Comparison of ENCODE assay signal across 9 cellular contexts in genomic region chr11:129374993-129375721, GRCh38. TPM values are rescaled to one million over a fixed set of nuclear protein-coding genes. Genes with fewer than 3 reads are reported as not detected.
DNase-seq lines count a peak whose midpoint lies in the region; ATAC-seq and TF ChIP-seq lines count a peak whose summit lies in the region.
"Had no signal": no experiment of that assay in that cellular context is flagged by ENCODE, and none has a peak within 500 bp of the region (broad histone marks: within the 10 kb centered on the region; RNA-seq: fewer than 3 reads in every experiment).

No MANE protein-coding gene starts in this region.

- intact Hi-C loops in heart left ventricle (cut with DNase I) (loop anchor here in 1 of 10 donors (5.0 kb wide), 1 partner anchor 372 kb away; no protein-coding TSS in a partner anchor), adrenal gland (cut with DNase I) (loop anchor here (5.0 kb wide), 2 partner anchors 367 to 372 kb away; no protein-coding TSS in a partner anchor)

- H3K27me3 ChIP-seq in heart left ventricle (peaks cover 47 to 98% (median 69%) of the 10 kb centered on the region in 9 donors), rectal smooth muscle tissue (ENCODE audit: control insufficient read depth, insufficient read depth, low read length) (peaks cover 35% of the 10 kb centered on the region), adrenal gland (peaks cover 81% of the 10 kb centered on the region)

- H3K4me3 ChIP-seq in heart left ventricle (peak overlapping the region in 11 of 12 donors; percentile 7 to 53 (median 31)), rectal smooth muscle tissue (ENCODE audit: low read length) (peak overlapping the region; percentile 47), adrenal gland (peak overlapping the region in 1 of 4 donors; percentile 32)

- WGBS in heart left ventricle, 4 donors, result 2 to 6% (median 4%) methylated on average over 27 to 60 of the region's 60 CpGs
- WGBS in adrenal gland, 4 donors, result 2 to 6% (median 4%) methylated on average over 34 to 60 of the region's 60 CpGs

- TF ChIP-seq CTCF in heart left ventricle (IDR thresholded peaks at IDR 0.05), result no peak
- no peak for TF ChIP-seq CTCF in adrenal gland (IDR thresholded peaks at IDR 0.05)

- peak; percentile 19 for DNase-seq in NCI-H1092 treated with DMSO at 0.1 percent for 48 hours (lab: John Stamatoyannopoulos, UW)
- no peak for DNase-seq in NCI-H1092 (lab: John Stamatoyannopoulos, UW)
- no peak for DNase-seq in T-cell
- DNase-seq in heart left ventricle, result no peak
- DNase-seq in cerebellar nuclear complex (lab: John Stamatoyannopoulos, UW), result no peak
- no peak for DNase-seq in adrenal gland

- POLR2A ChIA-PET in T-cell (lab: Charles Lee), result no interaction called here

- H3K27me3 Mint-ChIP-seq in T-cell, result peaks cover 63 to 74% of the 10 kb centered on the region in 2 donors

- TF ChIP-seq POLR2A in heart left ventricle (IDR thresholded peaks at IDR 0.05) (no peak), adrenal gland (IDR thresholded peaks at IDR 0.05) (no peak)

- H3K4me1 ChIP-seq in heart left ventricle (peaks cover 0 to 36% (median 22%) of the 10 kb centered on the region in 12 donors), rectal smooth muscle tissue (ENCODE audit: control insufficient read depth, insufficient read depth, low read length) (no peaks in the 10 kb centered on the region), adrenal gland (replicated peaks in 1 of 2) (peaks cover 19 to 26% of the 10 kb centered on the region in 2 donors)

- H3K9me3 ChIP-seq in heart left ventricle (no peaks in the 10 kb centered on the region), adrenal gland (replicated peaks in 1 of 3) (no peaks in the 10 kb centered on the region)

- ATAC-seq in T-cell (replicated peaks in 1 of 4), result peak in 3 of 4 experiments; percentile 20 to 34 (median 29)
- peak in 3 of 4 donors; percentile 11 to 66 (median 36) for ATAC-seq in heart left ventricle
- ATAC-seq in HG03460 (IDR thresholded peaks at IDR 0.05; ENCODE audit: unreplicated experiment), result no peak

- no peaks in the 10 kb centered on the region for H3K36me3 Mint-ChIP-seq in T-cell

- H3K4me1 Mint-ChIP-seq in T-cell, result peaks cover 29 to 32% (median 30%) of the 10 kb centered on the region in 3 donors

- H3K27ac Mint-ChIP-seq in T-cell, result no peak overlapping the region

- CTCF ChIA-PET in T-cell (lab: Charles Lee), result no interaction called here

- no peak overlapping the region for H3K27ac ChIP-seq in heart left ventricle
- no peak overlapping the region for H3K27ac ChIP-seq in rectal smooth muscle tissue (ENCODE audit: low read depth, low read length)
- H3K27ac ChIP-seq in adrenal gland, result no peak overlapping the region

- peak overlapping the region; percentile 61 to 78 (median 63) for H3K4me3 Mint-ChIP-seq in T-cell

- no peaks in the 10 kb centered on the region for H3K9me3 Mint-ChIP-seq in T-cell

- no peaks in the 10 kb centered on the region for H3K36me3 ChIP-seq in heart left ventricle
- no peaks in the 10 kb centered on the region for H3K36me3 ChIP-seq in rectal smooth muscle tissue (ENCODE audit: control insufficient read depth, insufficient read depth, low read length)
- H3K36me3 ChIP-seq in adrenal gland (replicated peaks in 1 of 2), result no peaks in the 10 kb centered on the region

- no peak overlapping the region for H3K9ac ChIP-seq in rectal smooth muscle tissue (ENCODE audit: low read length)

RNA-seq across cellular contexts. Expression of gene BARX2, which starts 0.5 kb away (rescaled TPM):
- total RNA-seq in T-cell (not detected), heart left ventricle (under 1 TPM in 2 of 9 donors, not detected in 7; 0.12 to 0.72 TPM), adrenal gland (not detected)
- polyA plus RNA-seq in heart left ventricle (under 1 TPM in 1 of 2 donors, not detected in 1; 0.03 TPM), adrenal gland (under 1 TPM in 1 of 3 donors, not detected in 2; 0.07 TPM)
- total RNA-seq: glomerular endothelial cell had no signal
